ENCODE assay signal across 2 cellular contexts in genomic region chr4:94344457-94344856, GRCh38.
TF ChIP-seq lines count a peak whose summit lies in the region.

No MANE protein-coding gene starts in this region.

TF ChIP-seq in HCT116, 20 proteins besides CTCF, POLR2A, EP300 and RAD21 (continued from another document):
- no peak for TF ChIP-seq REST (IDR thresholded peaks at IDR 0.05; ENCODE audit: low read depth)
- no peak for TF ChIP-seq CEBPB (IDR thresholded peaks at IDR 0.05; ENCODE audit: low read depth)
- TF ChIP-seq, protein P1, sequence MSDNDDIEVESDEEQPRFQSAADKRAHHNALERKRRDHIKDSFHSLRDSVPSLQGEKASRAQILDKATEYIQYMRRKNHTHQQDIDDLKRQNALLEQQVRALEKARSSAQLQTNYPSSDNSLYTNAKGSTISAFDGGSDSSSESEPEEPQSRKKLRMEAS (IDR thresholded peaks at IDR 0.05) = no peak
- no peak for TF ChIP-seq EZH2 (IDR thresholded peaks at IDR 0.05)
- TF ChIP-seq SIN3A (IDR thresholded peaks at IDR 0.05; ENCODE audit: low read depth) = no peak
- no peak for TF ChIP-seq EZH2phosphoT487 (IDR thresholded peaks at IDR 0.05; ENCODE audit: borderline replicate concordance)
- TF ChIP-seq FOSL1 (IDR thresholded peaks at IDR 0.05; ENCODE audit: low read depth) = no peak
- no peak for TF ChIP-seq POLR2AphosphoS5 (IDR thresholded peaks at IDR 0.05; ENCODE audit: low read depth, low read length)
- no peak for TF ChIP-seq ZNF274 (IDR thresholded peaks at IDR 0.05; ENCODE audit: low read depth, low read length)
- no peak for TF ChIP-seq ATF3 (IDR thresholded peaks at IDR 0.05)

TF ChIP-seq in WTC11, 78 proteins besides CTCF, POLR2A, EP300 and RAD21 (continued from another document):
- TF ChIP-seq OVOL2 (CRISPR knock-in tag; IDR thresholded peaks at IDR 0.05; ENCODE audit: borderline replicate concordance) (no peak), TEAD4 (CRISPR knock-in tag; IDR thresholded peaks at IDR 0.05) (no peak), MYBL2 (CRISPR knock-in tag; IDR thresholded peaks at IDR 0.05) (no peak), ZNF396 (CRISPR knock-in tag; IDR thresholded peaks at IDR 0.05; ENCODE audit: borderline replicate concordance) (no peak), ZNF317 (CRISPR knock-in tag; IDR thresholded peaks at IDR 0.05; ENCODE audit: borderline replicate concordance, low read depth) (no peak)
- TF ChIP-seq, protein P2, sequence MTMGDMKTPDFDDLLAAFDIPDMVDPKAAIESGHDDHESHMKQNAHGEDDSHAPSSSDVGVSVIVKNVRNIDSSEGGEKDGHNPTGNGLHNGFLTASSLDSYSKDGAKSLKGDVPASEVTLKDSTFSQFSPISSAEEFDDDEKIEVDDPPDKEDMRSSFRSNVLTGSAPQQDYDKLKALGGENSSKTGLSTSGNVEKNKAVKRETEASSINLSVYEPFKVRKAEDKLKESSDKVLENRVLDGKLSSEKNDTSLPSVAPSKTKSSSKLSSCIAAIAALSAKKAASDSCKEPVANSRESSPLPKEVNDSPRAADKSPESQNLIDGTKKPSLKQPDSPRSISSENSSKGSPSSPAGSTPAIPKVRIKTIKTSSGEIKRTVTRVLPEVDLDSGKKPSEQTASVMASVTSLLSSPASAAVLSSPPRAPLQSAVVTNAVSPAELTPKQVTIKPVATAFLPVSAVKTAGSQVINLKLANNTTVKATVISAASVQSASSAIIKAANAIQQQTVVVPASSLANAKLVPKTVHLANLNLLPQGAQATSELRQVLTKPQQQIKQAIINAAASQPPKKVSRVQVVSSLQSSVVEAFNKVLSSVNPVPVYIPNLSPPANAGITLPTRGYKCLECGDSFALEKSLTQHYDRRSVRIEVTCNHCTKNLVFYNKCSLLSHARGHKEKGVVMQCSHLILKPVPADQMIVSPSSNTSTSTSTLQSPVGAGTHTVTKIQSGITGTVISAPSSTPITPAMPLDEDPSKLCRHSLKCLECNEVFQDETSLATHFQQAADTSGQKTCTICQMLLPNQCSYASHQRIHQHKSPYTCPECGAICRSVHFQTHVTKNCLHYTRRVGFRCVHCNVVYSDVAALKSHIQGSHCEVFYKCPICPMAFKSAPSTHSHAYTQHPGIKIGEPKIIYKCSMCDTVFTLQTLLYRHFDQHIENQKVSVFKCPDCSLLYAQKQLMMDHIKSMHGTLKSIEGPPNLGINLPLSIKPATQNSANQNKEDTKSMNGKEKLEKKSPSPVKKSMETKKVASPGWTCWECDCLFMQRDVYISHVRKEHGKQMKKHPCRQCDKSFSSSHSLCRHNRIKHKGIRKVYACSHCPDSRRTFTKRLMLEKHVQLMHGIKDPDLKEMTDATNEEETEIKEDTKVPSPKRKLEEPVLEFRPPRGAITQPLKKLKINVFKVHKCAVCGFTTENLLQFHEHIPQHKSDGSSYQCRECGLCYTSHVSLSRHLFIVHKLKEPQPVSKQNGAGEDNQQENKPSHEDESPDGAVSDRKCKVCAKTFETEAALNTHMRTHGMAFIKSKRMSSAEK (CRISPR knock-in tag; IDR thresholded peaks at IDR 0.05; ENCODE audit: borderline replicate concordance) = no peak
- TF ChIP-seq, protein P3, sequence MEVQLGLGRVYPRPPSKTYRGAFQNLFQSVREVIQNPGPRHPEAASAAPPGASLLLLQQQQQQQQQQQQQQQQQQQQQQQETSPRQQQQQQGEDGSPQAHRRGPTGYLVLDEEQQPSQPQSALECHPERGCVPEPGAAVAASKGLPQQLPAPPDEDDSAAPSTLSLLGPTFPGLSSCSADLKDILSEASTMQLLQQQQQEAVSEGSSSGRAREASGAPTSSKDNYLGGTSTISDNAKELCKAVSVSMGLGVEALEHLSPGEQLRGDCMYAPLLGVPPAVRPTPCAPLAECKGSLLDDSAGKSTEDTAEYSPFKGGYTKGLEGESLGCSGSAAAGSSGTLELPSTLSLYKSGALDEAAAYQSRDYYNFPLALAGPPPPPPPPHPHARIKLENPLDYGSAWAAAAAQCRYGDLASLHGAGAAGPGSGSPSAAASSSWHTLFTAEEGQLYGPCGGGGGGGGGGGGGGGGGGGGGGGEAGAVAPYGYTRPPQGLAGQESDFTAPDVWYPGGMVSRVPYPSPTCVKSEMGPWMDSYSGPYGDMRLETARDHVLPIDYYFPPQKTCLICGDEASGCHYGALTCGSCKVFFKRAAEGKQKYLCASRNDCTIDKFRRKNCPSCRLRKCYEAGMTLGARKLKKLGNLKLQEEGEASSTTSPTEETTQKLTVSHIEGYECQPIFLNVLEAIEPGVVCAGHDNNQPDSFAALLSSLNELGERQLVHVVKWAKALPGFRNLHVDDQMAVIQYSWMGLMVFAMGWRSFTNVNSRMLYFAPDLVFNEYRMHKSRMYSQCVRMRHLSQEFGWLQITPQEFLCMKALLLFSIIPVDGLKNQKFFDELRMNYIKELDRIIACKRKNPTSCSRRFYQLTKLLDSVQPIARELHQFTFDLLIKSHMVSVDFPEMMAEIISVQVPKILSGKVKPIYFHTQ (CRISPR knock-in tag; IDR thresholded peaks at IDR 0.05) = no peak
TF ChIP-seq in WTC11: peak in this region for 0.
